Comparison of ENCODE assay signal across 9 cellular contexts in genomic region chr16:87201052-87201451, GRCh38.
DNase-seq lines count a peak whose midpoint lies in the region; TF ChIP-seq lines count a peak whose summit lies in the region.
"Had no signal": no experiment of that assay in that cellular context is flagged by ENCODE, and none has a peak within 500 bp of the region (broad histone marks: within the 10 kb centered on the region; RNA-seq: fewer than 3 reads in every experiment).

No MANE protein-coding gene starts in this region.

- no peak for TF ChIP-seq CTCF in fibroblast of villous mesenchyme (IDR thresholded peaks at IDR 0.05; ENCODE audit: insufficient read depth, low read depth, low read length)
- no peak for TF ChIP-seq CTCF in retinal pigment epithelial cell (conservative IDR thresholded peaks at IDR 0.05; ENCODE audit: low read depth, low read length)

- no peak overlapping the region for H3K4me3 ChIP-seq in fibroblast of villous mesenchyme (ENCODE audit: low read depth, low read length)
- H3K4me3 ChIP-seq in retinal pigment epithelial cell (ENCODE audit: low read length) = no peak overlapping the region

- CTCF ChIA-PET in HEK293T (lab: Yijun Ruan, JAX) = interaction anchor here (1.7 kb wide), 1 partner anchor 78 kb away, joined by 7 read pairs; no protein-coding TSS in a partner anchor

- DNase-seq in ELR (ENCODE audit: low read depth) = peak; percentile 96
- peak; percentile 66 for DNase-seq in SK-MEL-5 (ENCODE audit: low read depth, low spot score)
- peak; percentile 96 for DNase-seq in fibroblast of villous mesenchyme (ENCODE audit: low read depth)
- peak; percentile 56 for DNase-seq in retinal pigment epithelial cell (ENCODE audit: low read depth)
- DNase-seq in HEK293T (ENCODE audit: extremely low spot score) = no peak
- DNase-seq in SKM-1 treated with dmso at 0.1 percent for 144 hours (lab: John Stamatoyannopoulos, UW; ENCODE audit: unreplicated experiment) = no peak
- DNase-seq in DMS114 treated with DMSO at 0.1 percent for 48 hours (lab: John Stamatoyannopoulos, UW; ENCODE audit: unreplicated experiment) = no peak
- no peak for DNase-seq in activated CD4-positive, alpha-beta T cell treated with anti-CD3 and anti-CD28 coated beads for 48 hours
- DNase-seq: NCI-H2081 had no signal

- POLR2A ChIA-PET in HEK293T (lab: Yijun Ruan, JAX) = no interaction called here

- in situ Hi-C loops in SK-MEL-5 (cut with HindIII; ENCODE audit: low pct_unique_long_range_greater_than_20kb, low sequenced_read_pairs) = no loop called here

TF ChIP-seq in HEK293T, 16 proteins besides CTCF, POLR2A, EP300 and RAD21:
- TF ChIP-seq FOXK2 (IDR thresholded peaks at IDR 0.05) (no peak), SP1 (IDR thresholded peaks at IDR 0.05) (no peak), NFRKB (IDR thresholded peaks at IDR 0.05) (no peak), ARNT (IDR thresholded peaks at IDR 0.05) (no peak), TARDBP (IDR thresholded peaks at IDR 0.05) (no peak), L3MBTL2 (conservative IDR thresholded peaks at IDR 0.05) (no peak), BHLHE40 (IDR thresholded peaks at IDR 0.05; ENCODE audit: borderline replicate concordance) (no peak), HDGF (IDR thresholded peaks at IDR 0.05; ENCODE audit: borderline replicate concordance) (no peak), CTBP1 (IDR thresholded peaks at IDR 0.05; ENCODE audit: borderline replicate concordance) (no peak), LEF1 (IDR thresholded peaks at IDR 0.05; ENCODE audit: borderline replicate concordance) (no peak), SUZ12 (IDR thresholded peaks at IDR 0.05) (no peak), FOXM1 (IDR thresholded peaks at IDR 0.05; ENCODE audit: borderline replicate concordance) (no peak), ZNF384 (IDR thresholded peaks at IDR 0.05) (no peak)

Comparison
In these comparisons a context has a peak if more than half of its experiments do, and no peak if none do; other contexts are left out.
1. DNase-seq: peak in ELR (single experiment), SK-MEL-5 (single experiment), fibroblast of villous mesenchyme (single experiment) and retinal pigment epithelial cell (single experiment); none in HEK293T (single experiment), SKM-1 treated with dmso at 0.1 percent for 144 hours (single experiment), DMS114 treated with DMSO at 0.1 percent for 48 hours (single experiment) and activated CD4-positive, alpha-beta T cell treated with anti-CD3 and anti-CD28 coated beads for 48 hours (single experiment).